Comparison of ENCODE assay signal across 25 cellular contexts in genomic region chr10:97925308-97925938, GRCh38.
"Had no signal": no experiment of that assay in that cellular context is flagged by ENCODE, and none has a peak within 500 bp of the region (broad histone marks: within the 10 kb centered on the region; RNA-seq: fewer than 3 reads in every experiment).

No MANE protein-coding gene starts in this region.

- H3K4me1 ChIP-seq: lower lobe of right lung, prostate gland had no signal

- FAIRE-seq: pancreas had no signal

- H3K4me3 Mint-ChIP-seq: natural killer cell, type B pancreatic cell had no signal

- H3K9me3 Mint-ChIP-seq: natural killer cell, type B pancreatic cell had no signal

- H3K4me3 ChIP-seq: coronary artery, esophagus squamous epithelium, heart right ventricle, lower lobe of right lung, pancreas, prostate gland, skin epidermis, stomach, thyroid gland had no signal

- H3K27ac Mint-ChIP-seq: natural killer cell, type B pancreatic cell had no signal

- H3K4me1 Mint-ChIP-seq: natural killer cell had no signal

- H3K36me3 Mint-ChIP-seq: natural killer cell, type B pancreatic cell had no signal

- H3K27me3 ChIP-seq: pancreas, thyroid gland had no signal

- H3K9me3 ChIP-seq: esophagus squamous epithelium, heart right ventricle, lower lobe of right lung, neutrophil, pancreas, prostate gland, stomach, thyroid gland had no signal

- H3K36me3 ChIP-seq: esophagus squamous epithelium, heart right ventricle, lower lobe of right lung, neutrophil, pancreas, prostate gland, stomach, thyroid gland had no signal

- DNase-seq: dermis blood vessel endothelial cell; effector memory CD4-positive, alpha-beta T cell; erythroblast; esophagus squamous epithelium; foreskin melanocyte; heart right ventricle; hippocampal formation; islet precursor cell; kidney glomerular epithelial cell; left colon; left ventricle myocardium superior; lower lobe of right lung; natural killer cell; right cardiac atrium; stimulated activated CD4-positive, alpha-beta T cell treated with anti-CD3 and anti-CD28 coated beads, Interleukin-15, amount 100 ng/mL, for 24 hours; stimulated activated CD4-positive, alpha-beta T cell treated with anti-CD3 and anti-CD28 coated beads, Interleukin-2, amount 100 ng/mL, for 48 hours; stimulated activated naive CD4-positive, alpha-beta T cell treated with Interleukin-2 at 50 U/mL for 16 hours; stomach; thyroid gland had no signal

- H3K27ac ChIP-seq: coronary artery, esophagus squamous epithelium, heart right ventricle, lower lobe of right lung, neutrophil, pancreas, prostate gland, skin epidermis, stomach, thyroid gland had no signal
